20 cellular contexts compared by ENCODE assay signal in the genomic region with DNA sequence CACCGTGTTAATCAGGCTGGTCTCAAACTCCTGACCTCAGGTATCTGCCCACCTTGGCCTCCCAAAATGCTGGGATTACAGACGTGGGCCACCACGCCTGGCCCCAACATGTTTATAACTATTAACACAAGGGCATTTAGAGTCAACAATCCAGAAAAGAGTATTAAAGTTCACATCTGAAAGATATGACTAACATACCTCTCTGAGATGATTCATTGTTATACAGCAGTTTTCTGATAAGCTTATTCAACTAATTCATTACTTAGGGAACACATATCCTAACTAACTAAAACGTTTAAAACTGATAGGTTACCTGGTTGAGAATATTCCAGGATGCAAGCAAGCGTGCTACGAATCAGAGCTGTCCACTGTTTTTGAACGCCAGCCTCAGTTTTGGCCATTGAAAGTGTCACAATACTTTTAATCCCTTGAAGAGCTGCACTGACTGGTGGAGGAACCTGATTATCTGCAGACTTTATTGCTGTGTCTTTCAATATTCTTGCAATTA. TPM values are rescaled to one million over a fixed set of nuclear protein-coding genes. Genes with fewer than 3 reads are reported as not detected.
A peak's percentile ranks its signal among the peaks of the same experiment; 100 is the strongest.
DNase-seq lines count a peak whose midpoint lies in the region; TF ChIP-seq lines count a peak whose summit lies in the region.
"Had no signal": no experiment of that assay in that cellular context is flagged by ENCODE, and none has a peak within 500 bp of the region (broad histone marks: within the 10 kb centered on the region; RNA-seq: fewer than 3 reads in every experiment).

No MANE protein-coding gene starts in this region.

- H3K9me3 ChIP-seq in mammary epithelial cell (replicated peaks; ENCODE audit: insufficient read depth, low read length): no peaks in the 10 kb centered on the region
- H3K9me3 ChIP-seq in CD4-positive, alpha-beta memory T cell (ENCODE audit: control insufficient read depth in 1 of 2, low read length in 2 of 2): no peaks in the 10 kb centered on the region
- H3K9me3 ChIP-seq in neuronal stem cell (replicated peaks in 1 of 2; ENCODE audit: control insufficient read depth in 2 of 2, insufficient read depth in 1 of 2, low read depth in 1 of 2, low read length in 2 of 2): no peaks in the 10 kb centered on the region
- H3K9me3 ChIP-seq: BE2C, transverse colon had no signal

- no peaks in the 10 kb centered on the region for H3K27me3 Mint-ChIP-seq in MCF 10A (ENCODE audit: insufficient read depth, unreplicated experiment)
- H3K27me3 Mint-ChIP-seq in CD4-positive, alpha-beta memory T cell: no peaks in the 10 kb centered on the region
- H3K27me3 Mint-ChIP-seq: activated naive CD8-positive, alpha-beta T cell treated with anti-CD3 and anti-CD28 coated beads for 36 hours; naive B cell; stimulated activated naive CD8-positive, alpha-beta T cell treated with anti-CD3 and anti-CD28 coated beads, Interleukin-15, amount 100 ng/mL, for 72 hours had no signal

- H3K9me3 Mint-ChIP-seq in MCF 10A (ENCODE audit: unreplicated experiment): no peaks in the 10 kb centered on the region
- H3K9me3 Mint-ChIP-seq in CD4-positive, alpha-beta memory T cell: no peaks in the 10 kb centered on the region
- H3K9me3 Mint-ChIP-seq: activated naive CD8-positive, alpha-beta T cell treated with anti-CD3 and anti-CD28 coated beads for 36 hours; naive B cell; stimulated activated naive CD8-positive, alpha-beta T cell treated with anti-CD3 and anti-CD28 coated beads, Interleukin-15, amount 100 ng/mL, for 72 hours had no signal

- H3K27ac ChIP-seq in mammary epithelial cell (ENCODE audit: insufficient read depth, low read depth, low read length) (no peak overlapping the region), brain microvascular endothelial cell (peak overlapping the region; percentile 70), neuronal stem cell (replicated peaks; ENCODE audit: low read length) (no peak overlapping the region)
- H3K27ac ChIP-seq in CD4-positive, alpha-beta memory T cell (ENCODE audit: low read depth, low read length): no peak overlapping the region
- H3K27ac ChIP-seq: 22Rv1 had no signal

- no peak overlapping the region for H2BK120ac ChIP-seq in neuronal stem cell (ENCODE audit: low read depth, low read length)

- dilution Hi-C loops in mammary epithelial cell (cut with HindIII; ENCODE audit: low sequenced_read_pairs): no loop called here

- no peak overlapping the region for H4K8ac ChIP-seq in neuronal stem cell (ENCODE audit: low read depth, low read length)

- H3K4me2 ChIP-seq in mammary epithelial cell (ENCODE audit: insufficient read depth, low read depth, low read length) (no peak overlapping the region), neuronal stem cell (ENCODE audit: insufficient read depth, low read length, poor library complexity, severe bottlenecking) (no peak overlapping the region)

- H3K9ac ChIP-seq in mammary epithelial cell (ENCODE audit: insufficient read depth, low read length) (no peak overlapping the region), neuronal stem cell (ENCODE audit: low read depth, low read length, poor library complexity) (no peak overlapping the region)

- H2BK5ac ChIP-seq in neuronal stem cell (ENCODE audit: low read length): no peak overlapping the region

- H3K4ac ChIP-seq in neuronal stem cell (ENCODE audit: low read length): no peak overlapping the region

- no peak overlapping the region for H3K27ac Mint-ChIP-seq in MCF 10A (ENCODE audit: low read depth, unreplicated experiment)
- no peak overlapping the region for H3K27ac Mint-ChIP-seq in CD4-positive, alpha-beta memory T cell
- H3K27ac Mint-ChIP-seq: activated naive CD8-positive, alpha-beta T cell treated with anti-CD3 and anti-CD28 coated beads for 36 hours had no signal

- DNase-seq in mammary epithelial cell (peak; percentile 6), MCF 10A (ENCODE audit: unreplicated experiment) (no peak), brain microvascular endothelial cell (no peak), hepatic stellate cell (ENCODE audit: low spot score) (peak; percentile 4), NCI-H774 (lab: John Stamatoyannopoulos, UW) (no peak), NOMO-1 (lab: John Stamatoyannopoulos, UW; ENCODE audit: unreplicated experiment in 2 of 2) (no peak), neuronal stem cell (ENCODE audit: low spot score) (no peak)
- no peak for DNase-seq in CD4-positive, alpha-beta memory T cell
- DNase-seq: activated naive CD8-positive, alpha-beta T cell treated with anti-CD3 and anti-CD28 coated beads for 36 hours; BE2C; GOT3; head of caudate nucleus; naive B cell; NCI-H1694 treated with DMSO at 0.1 percent for 48 hours; posterior cingulate gyrus; stimulated activated naive CD8-positive, alpha-beta T cell treated with anti-CD3 and anti-CD28 coated beads, Interleukin-15, amount 100 ng/mL, for 72 hours; T1000; transverse colon had no signal

- POLR2A ChIA-PET in MCF 10A (lab: Yijun Ruan, JAX): interaction anchor here (0.5 to 1.1 kb wide), 3 partner anchors 19 to 70 kb away, joined by 3 read pairs; no protein-coding TSS in a partner anchor
- POLR2A ChIA-PET in CD4-positive, alpha-beta memory T cell (lab: Charles Lee; ENCODE audit: partially characterized antibody): no interaction called here

- no peak overlapping the region for H3K23ac ChIP-seq in neuronal stem cell (ENCODE audit: low read depth, low read length, poor library complexity)

- H2BK15ac ChIP-seq in neuronal stem cell (ENCODE audit: low read length): no peak overlapping the region

- in situ Hi-C loops in mammary epithelial cell (cut with MboI; ENCODE audit: low sequenced_read_pairs in 2 of 2): loop anchor here in 1 of 2 donors (25.0 kb wide), 1 partner anchor 213 kb away; no protein-coding TSS in a partner anchor
- in situ Hi-C loops in brain microvascular endothelial cell (cut with HindIII; ENCODE audit: low pct_ligation_motif_present, low sequenced_read_pairs): no loop called here

- peaks cover 1% of the 10 kb centered on the region for H3K4me1 ChIP-seq in mammary epithelial cell (ENCODE audit: insufficient read depth, low read length)
- H3K4me1 ChIP-seq in CD4-positive, alpha-beta memory T cell (ENCODE audit: insufficient read depth, low read length): no peaks in the 10 kb centered on the region
- no peaks in the 10 kb centered on the region for H3K4me1 ChIP-seq in neuronal stem cell (ENCODE audit: control insufficient read depth in 2 of 2, insufficient read depth in 1 of 2, low read depth in 1 of 2, low read length in 2 of 2)
- H3K4me1 ChIP-seq: BE2C had no signal

- no peak overlapping the region for H3K18ac ChIP-seq in neuronal stem cell (ENCODE audit: low read length)

- no peak overlapping the region for H3K14ac ChIP-seq in neuronal stem cell (ENCODE audit: low read length)

- H3K4me3 ChIP-seq in mammary epithelial cell (replicated peaks in 1 of 3; ENCODE audit: insufficient read depth in 1 of 3, low read depth in 2 of 3, low read length in 3 of 3) (no peak overlapping the region), brain microvascular endothelial cell (ENCODE audit: low read depth, low read length) (no peak overlapping the region), neuronal stem cell (ENCODE audit: low read length in 2 of 2) (no peak overlapping the region)
- no peak overlapping the region for H3K4me3 ChIP-seq in CD4-positive, alpha-beta memory T cell (ENCODE audit: low read length in 2 of 2)
- H3K4me3 ChIP-seq: lung, transverse colon had no signal

- H3K27me3 ChIP-seq in mammary epithelial cell (ENCODE audit: insufficient read depth, low read length) (no peaks in the 10 kb centered on the region), brain microvascular endothelial cell (replicated peaks) (no peaks in the 10 kb centered on the region), neuronal stem cell (ENCODE audit: control insufficient read depth in 3 of 3, insufficient read depth in 3 of 3, low read depth in 1 of 3, low read length in 3 of 3) (no peaks in the 10 kb centered on the region)
- no peaks in the 10 kb centered on the region for H3K27me3 ChIP-seq in CD4-positive, alpha-beta memory T cell (ENCODE audit: insufficient read depth, low read length)
- H3K27me3 ChIP-seq: BE2C, transverse colon had no signal

- CTCF ChIA-PET in mammary epithelial cell (lab: Charles Lee; ENCODE audit: low non-redundant PET): no interaction called here
- CTCF ChIA-PET in MCF 10A (lab: Yijun Ruan, JAX): interaction anchor here (0.6 to 1.2 kb wide), 2 partner anchors 231 to 249 kb away, joined by 3 to 6 read pairs; no protein-coding TSS in a partner anchor
- CTCF ChIA-PET in CD4-positive, alpha-beta memory T cell (lab: Charles Lee; ENCODE audit: partially characterized antibody): no interaction called here

- H3K4me1 Mint-ChIP-seq in MCF 10A (ENCODE audit: insufficient read depth, unreplicated experiment): no peaks in the 10 kb centered on the region
- H3K4me1 Mint-ChIP-seq in CD4-positive, alpha-beta memory T cell: peaks cover 0 to 7% (median 4%) of the 10 kb centered on the region in 4 donors

- TF ChIP-seq CTCF in mammary epithelial cell (conservative IDR thresholded peaks at IDR 0.05 in 1 of 2, IDR thresholded peaks at IDR 0.05 in 1 of 2; ENCODE audit: extremely low read depth in 1 of 2, insufficient read depth in 1 of 2, low read depth in 1 of 2, low read length in 2 of 2) (no peak), MCF 10A (IDR thresholded peaks at IDR 0.05; ENCODE audit: unreplicated experiment) (no peak), brain microvascular endothelial cell (IDR thresholded peaks at IDR 0.05; ENCODE audit: low read depth, low read length, missing control alignments) (no peak)

- H4K91ac ChIP-seq in neuronal stem cell (ENCODE audit: low read depth, low read length, poor library complexity): no peak overlapping the region

- BruUV-seq in mammary epithelial cell (replicated peaks; lab: Mats Ljungman, UMichigan): no TSS peak
- BruUV-seq in MCF 10A (replicated peaks; lab: Mats Ljungman, UMichigan): no TSS peak

- H3K4me3 Mint-ChIP-seq in MCF 10A (ENCODE audit: unreplicated experiment): no peak overlapping the region
- H3K4me3 Mint-ChIP-seq in CD4-positive, alpha-beta memory T cell: no peak overlapping the region
- H3K4me3 Mint-ChIP-seq: activated naive CD8-positive, alpha-beta T cell treated with anti-CD3 and anti-CD28 coated beads for 36 hours; naive B cell; stimulated activated naive CD8-positive, alpha-beta T cell treated with anti-CD3 and anti-CD28 coated beads, Interleukin-15, amount 100 ng/mL, for 72 hours had no signal

- intact Hi-C loops in mammary epithelial cell (cut with micrococcal nuclease) (no loop called here), MCF 10A (cut with micrococcal nuclease) (loop anchor here (10.0 kb wide), 1 partner anchor 126 kb away; no protein-coding TSS in a partner anchor)
- intact Hi-C loops in CD4-positive, alpha-beta memory T cell (cut with micrococcal nuclease): loop anchor here (10.0 kb wide), 1 partner anchor 106 kb away; no protein-coding TSS in a partner anchor

- no peaks in the 10 kb centered on the region for H3K79me2 ChIP-seq in mammary epithelial cell (ENCODE audit: insufficient read depth, low read length)

- H3K79me1 ChIP-seq in neuronal stem cell (ENCODE audit: low read depth, low read length): no peaks in the 10 kb centered on the region

- H2AK5ac ChIP-seq in neuronal stem cell (ENCODE audit: low read depth, low read length): no peak overlapping the region

- H4K20me1 ChIP-seq in mammary epithelial cell (ENCODE audit: insufficient read depth, low read length): no peaks in the 10 kb centered on the region

- peaks cover 70% of the 10 kb centered on the region for H3K36me3 Mint-ChIP-seq in MCF 10A (ENCODE audit: insufficient read depth, unreplicated experiment)
- peaks cover 47 to 71% of the 10 kb centered on the region in 2 donors for H3K36me3 Mint-ChIP-seq in CD4-positive, alpha-beta memory T cell

- H3K36me3 ChIP-seq in mammary epithelial cell (ENCODE audit: insufficient read depth, low read length) (peaks cover 8% of the 10 kb centered on the region), brain microvascular endothelial cell (replicated peaks) (peaks cover 24% of the 10 kb centered on the region), neuronal stem cell (replicated peaks in 1 of 2; ENCODE audit: control insufficient read depth in 2 of 2, insufficient read depth in 2 of 2, low read length in 2 of 2) (peaks cover 3 to 55% of the 10 kb centered on the region in 2 donors)
- peaks cover 36% of the 10 kb centered on the region for H3K36me3 ChIP-seq in CD4-positive, alpha-beta memory T cell (ENCODE audit: insufficient read depth, low read length)

- WGBS in mammary epithelial cell (ENCODE audit: low coverage, missing lambda C conversion rate): 87% methylated on average over 7 of the region's 7 CpGs
- no CpG with 5 or more reads among the region's 7 CpGs for WGBS in neuronal stem cell (ENCODE audit: extremely low coverage in 2 of 2, insufficient read length in 2 of 2, insufficient replicate concordance in 1 of 2), 2 donors

- H2BK12ac ChIP-seq in neuronal stem cell (ENCODE audit: low read length): no peak overlapping the region

- H2AFZ ChIP-seq in mammary epithelial cell (ENCODE audit: low read depth, low read length) (no peak overlapping the region), neuronal stem cell (ENCODE audit: low read length) (no peak overlapping the region)

RNA-seq across cellular contexts. Expression of a gene that starts 34.0 kb away (rescaled TPM):
- 10 to 100 TPM; 18.8 to 27.6 TPM for total RNA-seq in mammary epithelial cell
- 10.7 TPM for polyA plus RNA-seq in mammary epithelial cell
- polyA minus RNA-seq in mammary epithelial cell: 34.1 TPM
- total RNA-seq in MCF 10A (2022): 24.9 and 25.3 TPM in 2 replicates
- 10 to 100 TPM; 29.0 to 33.4 TPM for total RNA-seq in CD4-positive, alpha-beta memory T cell
- 10 to 100 TPM in 1 of 2 donors, 1 to 10 TPM in 1; 6.7 to 10.2 TPM for polyA plus RNA-seq in CD4-positive, alpha-beta memory T cell
- 6.6 TPM for polyA plus RNA-seq in neuronal stem cell (2013, experiment 1 of 2)
- 6.7 TPM for polyA plus RNA-seq in neuronal stem cell (2013, experiment 2 of 2)

Comparison
In these comparisons a context has a peak if more than half of its experiments do, and no peak if none do; other contexts are left out.
1. DNase-seq: peak in mammary epithelial cell (single experiment) and hepatic stellate cell (single experiment); none in MCF 10A (single experiment), brain microvascular endothelial cell (single experiment), NCI-H774 (single experiment), CD4-positive, alpha-beta memory T cell (0 of 5), NOMO-1 (0 of 2) and neuronal stem cell (single experiment).